ENCODE assay signal across 8 cellular contexts in genomic region chr18:54776282-54776977, GRCh38. TPM values are rescaled to one million over a fixed set of nuclear protein-coding genes. Genes with fewer than 3 reads are reported as not detected.
DNase-seq lines count a peak whose midpoint lies in the region; ATAC-seq, FAIRE-seq and TF ChIP-seq lines count a peak whose summit lies in the region.

No MANE protein-coding gene starts in this region.

- H3K79me2 ChIP-seq in hepatocyte: no peaks in the 10 kb centered on the region

- DNase-seq in left cardiac atrium: peak; percentile 30
- DNase-seq in left ventricle myocardium inferior: no peak
- peak; percentile 65 for DNase-seq in hepatocyte (ENCODE audit: low spot score)
- no peak for DNase-seq in ovary
- DNase-seq in SHP77 treated with DMSO at 0.1 percent for 48 hours (lab: John Stamatoyannopoulos, UW): no peak
- DNase-seq in small intestine: no peak

- no peak for FAIRE-seq in small intestine (lab: Jason Lieb, UNC)

- H3K36me3 ChIP-seq in left ventricle myocardium inferior (no peaks in the 10 kb centered on the region), hepatocyte (replicated peaks; ENCODE audit: insufficient read depth, low read depth) (no peaks in the 10 kb centered on the region), ovary (no peaks in the 10 kb centered on the region), small intestine (ENCODE audit: control insufficient read depth in 2 of 2, insufficient read depth in 2 of 2, low read length in 2 of 2) (no peaks in the 10 kb centered on the region)

- H3K9me2 ChIP-seq in hepatocyte (replicated peaks; ENCODE audit: insufficient read depth): no peaks in the 10 kb centered on the region

- H3K4me3 ChIP-seq in left ventricle myocardium inferior: no peak overlapping the region
- H3K4me3 ChIP-seq in hepatocyte: no peak overlapping the region
- no peak overlapping the region for H3K4me3 ChIP-seq in ovary
- H3K4me3 ChIP-seq in small intestine (ENCODE audit: low read depth in 1 of 2, low read length in 2 of 2): no peak overlapping the region

- intact Hi-C loops in left cardiac atrium (cut with DNase I) (no loop called here), left ventricle myocardium inferior (cut with micrococcal nuclease) (no loop called here), ovary (cut with DNase I) (no loop called here)

- ATAC-seq in left cardiac atrium (peak; percentile 65 to 98), HG02981 (IDR thresholded peaks at IDR 0.05; ENCODE audit: unreplicated experiment) (peak; percentile 78), SK-N-SH treated with all-trans-retinoic acid at 6 μM for 48 hours (peak; percentile 93)

- H3K27me3 ChIP-seq in left ventricle myocardium inferior (ENCODE audit: low read depth): no peaks in the 10 kb centered on the region
- H3K27me3 ChIP-seq in hepatocyte: no peaks in the 10 kb centered on the region
- no peaks in the 10 kb centered on the region for H3K27me3 ChIP-seq in ovary
- no peaks in the 10 kb centered on the region for H3K27me3 ChIP-seq in small intestine (ENCODE audit: control insufficient read depth in 2 of 2, insufficient read depth in 2 of 2, low read length in 2 of 2)

- no peaks in the 10 kb centered on the region for H4K20me1 ChIP-seq in hepatocyte (ENCODE audit: insufficient read depth, poor library complexity, severe bottlenecking)

- WGBS in hepatocyte (ENCODE audit: low lambda C conversion rate, missing lambda C conversion rate): 88% methylated on average over 8 of the region's 8 CpGs
- WGBS in ovary, 3 donors: 80 to 88% (median 87%) methylated on average over 8 of the region's 8 CpGs
- WGBS in small intestine, 3 donors: 87 to 92% (median 88%) methylated on average over 8 of the region's 8 CpGs

- no peak for TF ChIP-seq POLR2A in ovary (IDR thresholded peaks at IDR 0.05)

- no peak overlapping the region for H2AFZ ChIP-seq in hepatocyte

- TF ChIP-seq CTCF in left ventricle myocardium inferior (IDR thresholded peaks at IDR 0.05; ENCODE audit: borderline replicate concordance) (no peak), hepatocyte (IDR thresholded peaks at IDR 0.05; ENCODE audit: poor library complexity) (no peak), ovary (IDR thresholded peaks at IDR 0.05) (no peak)

- H3K4me1 ChIP-seq in left ventricle myocardium inferior: no peaks in the 10 kb centered on the region
- H3K4me1 ChIP-seq in hepatocyte (ENCODE audit: insufficient read depth): peaks cover 13% of the 10 kb centered on the region
- H3K4me1 ChIP-seq in ovary (ENCODE audit: insufficient read depth): peaks cover 3% of the 10 kb centered on the region
- H3K4me1 ChIP-seq in small intestine (ENCODE audit: control insufficient read depth in 2 of 2, insufficient read depth in 1 of 2, low read depth in 1 of 2, low read length in 1 of 2): no peaks in the 10 kb centered on the region

- no peak overlapping the region for H3K27ac ChIP-seq in left ventricle myocardium inferior (replicated peaks)
- H3K27ac ChIP-seq in hepatocyte: peak overlapping the region; percentile 69
- no peak overlapping the region for H3K27ac ChIP-seq in ovary
- H3K27ac ChIP-seq in small intestine (ENCODE audit: low read depth in 1 of 2, low read length in 1 of 2): peak overlapping the region in 1 of 2 donors; percentile 47

- TF ChIP-seq EP300 in ovary (IDR thresholded peaks at IDR 0.05): no peak

- H3K9me3 ChIP-seq in left ventricle myocardium inferior (replicated peaks) (no peaks in the 10 kb centered on the region), hepatocyte (ENCODE audit: low read depth) (no peaks in the 10 kb centered on the region), ovary (no peaks in the 10 kb centered on the region), small intestine (ENCODE audit: control insufficient read depth, low read depth) (no peaks in the 10 kb centered on the region)

- H3K4me2 ChIP-seq in hepatocyte: no peak overlapping the region

TF ChIP-seq in SK-N-SH treated with all-trans-retinoic acid at 6 μM for 48 hours, 23 proteins besides CTCF, POLR2A, EP300 and RAD21:
- TF ChIP-seq POU6F1 (CRISPR knock-in tag; IDR thresholded peaks at IDR 0.05; ENCODE audit: borderline replicate concordance, low read depth): no peak
- TF ChIP-seq ZC3H10 (CRISPR knock-in tag; IDR thresholded peaks at IDR 0.05): peak; percentile 81
- peak; percentile 76; the same call in 1 of the 2 replicates for TF ChIP-seq TOX (CRISPR knock-in tag; IDR thresholded peaks at IDR 0.05; ENCODE audit: borderline replicate concordance)
- TF ChIP-seq, protein P1, sequence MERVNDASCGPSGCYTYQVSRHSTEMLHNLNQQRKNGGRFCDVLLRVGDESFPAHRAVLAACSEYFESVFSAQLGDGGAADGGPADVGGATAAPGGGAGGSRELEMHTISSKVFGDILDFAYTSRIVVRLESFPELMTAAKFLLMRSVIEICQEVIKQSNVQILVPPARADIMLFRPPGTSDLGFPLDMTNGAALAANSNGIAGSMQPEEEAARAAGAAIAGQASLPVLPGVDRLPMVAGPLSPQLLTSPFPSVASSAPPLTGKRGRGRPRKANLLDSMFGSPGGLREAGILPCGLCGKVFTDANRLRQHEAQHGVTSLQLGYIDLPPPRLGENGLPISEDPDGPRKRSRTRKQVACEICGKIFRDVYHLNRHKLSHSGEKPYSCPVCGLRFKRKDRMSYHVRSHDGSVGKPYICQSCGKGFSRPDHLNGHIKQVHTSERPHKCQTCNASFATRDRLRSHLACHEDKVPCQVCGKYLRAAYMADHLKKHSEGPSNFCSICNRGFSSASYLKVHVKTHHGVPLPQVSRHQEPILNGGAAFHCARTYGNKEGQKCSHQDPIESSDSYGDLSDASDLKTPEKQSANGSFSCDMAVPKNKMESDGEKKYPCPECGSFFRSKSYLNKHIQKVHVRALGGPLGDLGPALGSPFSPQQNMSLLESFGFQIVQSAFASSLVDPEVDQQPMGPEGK (CRISPR knock-in tag; IDR thresholded peaks at IDR 0.05; ENCODE audit: borderline replicate concordance): peak; percentile 81; the same call in 1 of the 2 replicates
- no peak for TF ChIP-seq OSR1 (CRISPR knock-in tag; IDR thresholded peaks at IDR 0.05)
- 0 out of 2 replicates have a peak, but pooled peaks have one; percentile 10 for TF ChIP-seq RARB (CRISPR knock-in tag; IDR thresholded peaks at IDR 0.05)
- TF ChIP-seq GLIS3 (CRISPR knock-in tag; IDR thresholded peaks at IDR 0.05): 0 out of 2 replicates have a peak, but pooled peaks have one; percentile 5
- TF ChIP-seq ISL1 (CRISPR knock-in tag; IDR thresholded peaks at IDR 0.05): peak; percentile 57
- no peak for TF ChIP-seq CSRNP3 (CRISPR knock-in tag; IDR thresholded peaks at IDR 0.05)
- TF ChIP-seq ZFP3 (CRISPR knock-in tag; IDR thresholded peaks at IDR 0.05): peak; percentile 74; the same call in 1 of the 2 replicates

RNA-seq across cellular contexts. Expression of gene RAB27B, which starts 51.8 kb away (rescaled TPM):
- total RNA-seq in left cardiac atrium: 1 to 10 TPM in 1 of 2 donors, under 1 TPM in 1; 0.16 to 1.0 TPM
- 0.16 TPM for total RNA-seq in left ventricle myocardium inferior
- 11.9 and 13.1 TPM in 2 replicates for total RNA-seq in hepatocyte
- polyA plus RNA-seq in hepatocyte: 4.5 and 5.2 TPM in 2 replicates
- total RNA-seq in ovary: 1 to 10 TPM in 1 of 7 donors, under 1 TPM in 6; 0.05 to 3.9 (median 0.12) TPM
- polyA plus RNA-seq in ovary: 1 to 10 TPM in 1 of 2 donors, under 1 TPM in 1; 0.08 to 1.9 TPM
- polyA plus RNA-seq in small intestine: 1 to 10 TPM; 2.0 to 4.1 (median 3.8) TPM

Comparison
In these comparisons a context has a peak if more than half of its experiments do, and no peak if none do; other contexts are left out.
1. DNase-seq: peak in left cardiac atrium (single experiment) and hepatocyte (single experiment); none in left ventricle myocardium inferior (single experiment), ovary (0 of 5), SHP77 treated with DMSO at 0.1 percent for 48 hours (single experiment) and small intestine (single experiment).
2. Peak in every context shown above with its lines, with median percentiles within 50 percentile points of each other: ATAC-seq.